8 cellular contexts compared by ENCODE assay signal in genomic region chrX:78199851-78200250, GRCh38.
DNase-seq lines count a peak whose midpoint lies in the region; ATAC-seq and TF ChIP-seq lines count a peak whose summit lies in the region.

No MANE protein-coding gene starts in this region.

- CTCF ChIA-PET in activated CD4-positive, alpha-beta T cell treated with anti-CD3 and anti-CD28 coated beads, Interleukin-2, amount 10 ng/mL, durations not matched to agents 7 days and 5 days (lab: Charles Lee), result interaction anchor here (0.7 to 1.6 kb wide), 4 partner anchors 25 to 1195 kb away, joined by 3 read pairs; no protein-coding TSS in a partner anchor

- ATAC-seq in GM18511 (IDR thresholded peaks at IDR 0.05; ENCODE audit: unreplicated experiment) (peak; percentile 79), HG02678 (IDR thresholded peaks at IDR 0.05; ENCODE audit: unreplicated experiment) (no peak)

- no peaks in the 10 kb centered on the region for H3K27me3 Mint-ChIP-seq in nephron progenitor cell (ENCODE audit: low read depth, poor library complexity)
- H3K27me3 Mint-ChIP-seq in activated CD4-positive, alpha-beta T cell treated with anti-CD3 and anti-CD28 coated beads, Interleukin-2, amount 10 ng/mL, durations not matched to agents 7 days and 5 days, result no peaks in the 10 kb centered on the region

- no peaks in the 10 kb centered on the region for H3K4me1 Mint-ChIP-seq in nephron progenitor cell
- H3K4me1 Mint-ChIP-seq in activated CD4-positive, alpha-beta T cell treated with anti-CD3 and anti-CD28 coated beads, Interleukin-2, amount 10 ng/mL, durations not matched to agents 7 days and 5 days, result no peaks in the 10 kb centered on the region

- TF ChIP-seq CTCF in epithelial cell of esophagus (IDR thresholded peaks at IDR 0.05; ENCODE audit: insufficient read depth, low read depth, low read length, missing control alignments), result peak; percentile 13
- TF ChIP-seq CTCF in stomach (IDR thresholded peaks at IDR 0.05), result no peak
- no peak for TF ChIP-seq CTCF in nephron progenitor cell (IDR thresholded peaks at IDR 0.05)

- no peak for TF ChIP-seq POLR2A in stomach (IDR thresholded peaks at IDR 0.05)

- H3K27ac Mint-ChIP-seq in nephron progenitor cell, result no peak overlapping the region
- H3K27ac Mint-ChIP-seq in activated CD4-positive, alpha-beta T cell treated with anti-CD3 and anti-CD28 coated beads, Interleukin-2, amount 10 ng/mL, durations not matched to agents 7 days and 5 days, result no peak overlapping the region

- no peaks in the 10 kb centered on the region for H3K4me1 ChIP-seq in stomach

- peak; percentile 22 for DNase-seq in CD1c-positive myeloid dendritic cell (ENCODE audit: extremely low spot score)
- DNase-seq in Kasumi-1 (lab: John Stamatoyannopoulos, UW), result peak; percentile 38 to 57
- peak; percentile 46 for DNase-seq in epithelial cell of esophagus (ENCODE audit: low read depth)
- DNase-seq in stomach, result no peak
- DNase-seq in nephron progenitor cell, result no peak
- DNase-seq in activated CD4-positive, alpha-beta T cell treated with anti-CD3 and anti-CD28 coated beads, Interleukin-2, amount 10 ng/mL, durations not matched to agents 7 days and 5 days, result no peak

- no peak overlapping the region for H3K4me3 ChIP-seq in epithelial cell of esophagus (ENCODE audit: low read length)
- H3K4me3 ChIP-seq in stomach, result no peak overlapping the region

- POLR2A ChIA-PET in activated CD4-positive, alpha-beta T cell treated with anti-CD3 and anti-CD28 coated beads, Interleukin-2, amount 10 ng/mL, durations not matched to agents 7 days and 5 days (lab: Charles Lee), result no interaction called here

- H3K4me3 Mint-ChIP-seq in nephron progenitor cell, result no peak overlapping the region
- H3K4me3 Mint-ChIP-seq in activated CD4-positive, alpha-beta T cell treated with anti-CD3 and anti-CD28 coated beads, Interleukin-2, amount 10 ng/mL, durations not matched to agents 7 days and 5 days, result no peak overlapping the region

- no peaks in the 10 kb centered on the region for H3K36me3 Mint-ChIP-seq in nephron progenitor cell (ENCODE audit: low read depth)
- H3K36me3 Mint-ChIP-seq in activated CD4-positive, alpha-beta T cell treated with anti-CD3 and anti-CD28 coated beads, Interleukin-2, amount 10 ng/mL, durations not matched to agents 7 days and 5 days (ENCODE audit: low read depth), result no peaks in the 10 kb centered on the region

- intact Hi-C loops in stomach (cut with DNase I; ENCODE audit: low total_unique reads), result no loop called here

- no peaks in the 10 kb centered on the region for H3K36me3 ChIP-seq in stomach

- peaks cover 20% of the 10 kb centered on the region for H3K9me3 Mint-ChIP-seq in nephron progenitor cell
- H3K9me3 Mint-ChIP-seq in activated CD4-positive, alpha-beta T cell treated with anti-CD3 and anti-CD28 coated beads, Interleukin-2, amount 10 ng/mL, durations not matched to agents 7 days and 5 days, result no peaks in the 10 kb centered on the region

- no peaks in the 10 kb centered on the region for H3K27me3 ChIP-seq in stomach

- no peak overlapping the region for H3K27ac ChIP-seq in stomach

- no peak for TF ChIP-seq EP300 in stomach (IDR thresholded peaks at IDR 0.05)

- no peaks in the 10 kb centered on the region for H3K9me3 ChIP-seq in stomach

Comparison
In these comparisons a context has a peak if more than half of its experiments do, and no peak if none do; other contexts are left out.
1. DNase-seq: peak in CD1c-positive myeloid dendritic cell (single experiment), Kasumi-1 (2 of 2) and epithelial cell of esophagus (single experiment); none in stomach (single experiment), nephron progenitor cell (single experiment) and activated CD4-positive, alpha-beta T cell treated with anti-CD3 and anti-CD28 coated beads, Interleukin-2, amount 10 ng/mL, durations not matched to agents 7 days and 5 days (single experiment).